18 cellular contexts compared by ENCODE assay signal in the genomic region with DNA sequence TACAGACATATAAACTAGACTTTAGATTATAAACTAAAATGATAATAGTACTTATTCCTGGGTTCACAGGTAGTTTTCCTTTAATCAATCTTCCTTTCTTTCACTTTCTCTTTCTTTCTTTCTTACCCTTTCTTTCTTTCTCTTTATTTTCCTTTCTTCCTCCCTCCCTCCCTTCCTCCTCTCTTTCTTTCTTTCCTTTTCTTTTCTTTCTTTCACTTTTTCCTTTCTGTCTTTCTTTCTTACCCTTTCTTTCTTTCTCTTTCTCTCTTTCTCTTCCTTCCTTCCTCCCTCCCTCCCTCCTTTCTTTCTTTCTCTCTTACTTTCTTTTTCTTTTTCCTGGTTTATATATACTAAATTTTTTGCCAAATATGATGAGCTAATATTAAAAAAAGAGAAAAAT.
"Had no signal": no experiment of that assay in that cellular context is flagged by ENCODE, and none has a peak within 500 bp of the region (broad histone marks: within the 10 kb centered on the region; RNA-seq: fewer than 3 reads in every experiment).

No MANE protein-coding gene starts in this region.

- H3K27ac Mint-ChIP-seq: mesothelial cell of epicardium, naive B cell had no signal

- H3K4me1 ChIP-seq: foreskin keratinocyte, gastroesophageal sphincter had no signal

- ATAC-seq: foreskin keratinocyte, gastroesophageal sphincter, heart left ventricle, left cardiac atrium, left lung, left ventricle myocardium superior, lower lobe of right lung, mucosa of descending colon had no signal

- H3K36me3 ChIP-seq: esophagus muscularis mucosa, gastroesophageal sphincter, heart left ventricle, left lung, lower lobe of right lung had no signal

- H3K4me1 Mint-ChIP-seq: mesothelial cell of epicardium had no signal

- DNase-seq: dermis blood vessel endothelial cell; dorsolateral prefrontal cortex; effector CD4-positive, alpha-beta T cell; effector memory CD4-positive, alpha-beta T cell; foreskin keratinocyte; heart left ventricle; left cardiac atrium; left lung; left ventricle myocardium superior; lower lobe of right lung; mesenchymal stem cell; mucosa of descending colon; naive B cell had no signal

- H3K9me3 Mint-ChIP-seq: mesothelial cell of epicardium had no signal

- H3K9me3 ChIP-seq: esophagus muscularis mucosa, left lung, lower lobe of right lung, mucosa of descending colon had no signal

- H3K4me3 ChIP-seq: coronary artery, dorsolateral prefrontal cortex, esophagus muscularis mucosa, gastroesophageal sphincter, heart left ventricle, hepatocyte, left lung, lower lobe of right lung, mucosa of descending colon had no signal

- H3K4me3 Mint-ChIP-seq: mesothelial cell of epicardium, naive B cell had no signal

- H3K27ac ChIP-seq: coronary artery, dorsolateral prefrontal cortex, esophagus muscularis mucosa, foreskin keratinocyte, gastroesophageal sphincter, heart left ventricle, hepatocyte, left lung, lower lobe of right lung had no signal

- H3K36me3 Mint-ChIP-seq: mesothelial cell of epicardium, naive B cell had no signal
